In genomic region chr2:237885171-237885930, GRCh38 we compare ENCODE assay signal across 19 cellular contexts. TPM values are rescaled to one million over a fixed set of nuclear protein-coding genes. Genes with fewer than 3 reads are reported as not detected.
DNase-seq lines count a peak whose midpoint lies in the region; ATAC-seq, FAIRE-seq and TF ChIP-seq lines count a peak whose summit lies in the region.
"Had no signal": no experiment of that assay in that cellular context is flagged by ENCODE, and none has a peak within 500 bp of the region (broad histone marks: within the 10 kb centered on the region; RNA-seq: fewer than 3 reads in every experiment).

No MANE protein-coding gene starts in this region.

- H3K27me3 ChIP-seq in heart left ventricle (no peaks in the 10 kb centered on the region), aorta (ENCODE audit: control insufficient read depth in 1 of 2, insufficient read depth in 2 of 2, low read length in 1 of 2) (no peaks in the 10 kb centered on the region)

- intact Hi-C loops in heart left ventricle (cut with DNase I): no loop called here
- intact Hi-C loops in Right ventricle myocardium inferior (cut with DNase I): no loop called here
- intact Hi-C loops in kidney (cut with DNase I): no loop called here
- intact Hi-C loops in posterior vena cava (cut with DNase I): no loop called here
- intact Hi-C loops in aorta (cut with DNase I): no loop called here

- DNase-seq in heart left ventricle (peak in 2 of 5 donors; percentile 22 to 59), Right ventricle myocardium inferior (ENCODE audit: missing footprints) (no peak), kidney (peak; percentile 76), posterior vena cava (ENCODE audit: low spot score) (peak; percentile 80), aorta (peak; percentile 47 to 76), NCI-H1417 (lab: John Stamatoyannopoulos, UW) (no peak), retina (no peak)
- no peak for DNase-seq in activated CD4-positive, CD25-positive, alpha-beta regulatory T cell (lab: John Stamatoyannopoulos, UW)
- DNase-seq: ACHN; activated CD4-positive, alpha-beta T cell treated with anti-CD3 and anti-CD28 coated beads, Interleukin-2, amount 10 ng/mL, durations not matched to agents 7 days and 5 days; activated T-cell treated with anti-CD3 and anti-CD28 coated beads, Interleukin-2, amount 50 U/mL, for 48 hours; dermis blood vessel endothelial cell; KG1; NCI-H1092 treated with DMSO at 0.1 percent for 48 hours; occipital lobe; SJCRH30; stimulated activated CD4-positive, alpha-beta T cell treated with anti-CD3 and anti-CD28 coated beads, Interleukin-15, amount 100 ng/mL, for 24 hours had no signal

- FAIRE-seq in kidney (lab: Jason Lieb, UNC): no peak
- FAIRE-seq: GM12892 had no signal

- H3K4me1 ChIP-seq in heart left ventricle (peaks cover 0 to 44% (median 18%) of the 10 kb centered on the region in 12 donors), kidney (ENCODE audit: control insufficient read depth in 1 of 2, insufficient read depth in 1 of 2, low read depth in 1 of 2, low read length in 2 of 2) (no peaks in the 10 kb centered on the region), aorta (ENCODE audit: control insufficient read depth in 1 of 2, insufficient read depth in 2 of 2, low read length in 2 of 2) (no peaks in the 10 kb centered on the region)
- H3K4me1 ChIP-seq: SJCRH30 had no signal

- H3K9ac ChIP-seq in kidney (ENCODE audit: low read length in 2 of 2): no peak overlapping the region

- peak in 2 of 4 donors; percentile 0 to 1 for ATAC-seq in heart left ventricle
- no peak for ATAC-seq in Right ventricle myocardium inferior
- ATAC-seq in aorta (ENCODE audit: low FRiP score): no peak

- H3K9me3 ChIP-seq in heart left ventricle (no peaks in the 10 kb centered on the region), kidney (ENCODE audit: control insufficient read depth in 1 of 2, low read length in 2 of 2) (no peaks in the 10 kb centered on the region), aorta (ENCODE audit: control insufficient read depth, low read length) (no peaks in the 10 kb centered on the region)
- H3K9me3 ChIP-seq: SJCRH30 had no signal

- TF ChIP-seq POLR2A in heart left ventricle (IDR thresholded peaks at IDR 0.05): no peak

- H3K27ac ChIP-seq in heart left ventricle (peak overlapping the region; percentile 65 to 100 (median 92)), kidney (ENCODE audit: low read depth in 2 of 2, low read length in 2 of 2) (no peak overlapping the region), aorta (ENCODE audit: low read depth in 1 of 2, low read length in 2 of 2) (peak overlapping the region; percentile 43 to 77)
- H3K27ac ChIP-seq: SJCRH30 had no signal

- no peaks in the 10 kb centered on the region for H3K36me3 ChIP-seq in heart left ventricle
- H3K36me3 ChIP-seq in kidney (ENCODE audit: control insufficient read depth in 1 of 2, insufficient read depth in 2 of 2, low read length in 2 of 2): no peaks in the 10 kb centered on the region
- no peaks in the 10 kb centered on the region for H3K36me3 ChIP-seq in aorta (ENCODE audit: control insufficient read depth in 1 of 2, insufficient read depth in 2 of 2, low read length in 1 of 2)
- H3K36me3 ChIP-seq: SJCRH30 had no signal

- no peak overlapping the region for H3K4me3 ChIP-seq in heart left ventricle
- no peak overlapping the region for H3K4me3 ChIP-seq in kidney (ENCODE audit: low read length in 2 of 2)
- no peak overlapping the region for H3K4me3 ChIP-seq in aorta (ENCODE audit: low read length in 2 of 2)
- H3K4me3 ChIP-seq: SJCRH30 had no signal

- 59 to 72% (median 69%) methylated on average over 12 to 27 of the region's 27 CpGs for WGBS in heart left ventricle, 4 donors
- 80 to 82% methylated on average over 27 of the region's 27 CpGs for WGBS in aorta, 2 donors

- no peak for TF ChIP-seq CTCF in heart left ventricle (IDR thresholded peaks at IDR 0.05)
- TF ChIP-seq CTCF in kidney (IDR thresholded peaks at IDR 0.05; ENCODE audit: borderline replicate concordance, extremely low read depth, insufficient read depth): no peak

RNA-seq across cellular contexts. Expression of gene RAMP1, which starts 25.9 kb away (rescaled TPM):
- total RNA-seq in heart left ventricle: 100 to 1,000 TPM in 7 of 9 donors, 10 to 100 TPM in 2; 36.5 to 490 (median 201) TPM
- 1,000 to 10,000 TPM in 1 of 2 donors, 100 to 1,000 TPM in 1; 164 to 1,114 TPM for polyA plus RNA-seq in heart left ventricle
- total RNA-seq in Right ventricle myocardium inferior: 139 TPM
- total RNA-seq in kidney: 8.8 TPM
- polyA plus RNA-seq in kidney (ENCODE audit: insufficient read depth, low read depth, low replicate concordance): 17.3 TPM
- total RNA-seq in posterior vena cava: 100 to 1,000 TPM; 114 to 116 TPM
- 100 to 1,000 TPM; 109 to 230 TPM for total RNA-seq in aorta
- polyA plus RNA-seq in aorta: 100 to 1,000 TPM; 328 to 423 TPM
- total RNA-seq: G401, SJCRH30 had no signal

Comparison
In these comparisons a context has a peak if more than half of its experiments do, and no peak if none do; other contexts are left out.
1. DNase-seq: peak in kidney (single experiment), posterior vena cava (single experiment) and aorta (2 of 2); none in Right ventricle myocardium inferior (single experiment), activated CD4-positive, CD25-positive, alpha-beta regulatory T cell (0 of 4), NCI-H1417 (0 of 3) and retina (single experiment).
2. H3K27ac ChIP-seq: peak in heart left ventricle (12 of 12) and aorta (2 of 2); none in kidney (0 of 2).